8 cellular contexts compared by ENCODE assay signal in the genomic region with DNA sequence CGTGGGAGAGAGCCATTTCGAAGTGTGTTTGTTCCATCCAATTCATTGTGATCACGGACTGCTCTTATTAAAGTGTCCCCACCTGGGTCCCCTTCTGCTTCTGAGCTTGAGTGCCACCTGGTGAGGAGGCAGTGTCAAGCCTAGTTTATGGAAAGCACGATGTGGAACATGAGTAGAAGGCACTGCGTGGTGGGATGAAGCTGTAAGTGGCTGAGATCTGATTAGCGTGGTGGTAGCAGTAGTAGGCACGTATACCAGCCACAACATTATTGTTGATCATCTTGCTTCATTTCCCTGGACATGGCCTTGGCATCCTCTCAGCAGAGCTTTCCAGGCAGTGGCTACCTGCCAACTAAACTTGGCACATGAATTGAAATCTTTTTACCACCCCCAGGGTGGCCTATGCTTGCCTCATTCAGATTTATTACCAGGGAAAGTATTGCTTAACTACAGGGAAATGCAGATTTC. TPM values are rescaled to one million over a fixed set of nuclear protein-coding genes. Genes with fewer than 3 reads are reported as not detected.
DNase-seq lines count a peak whose midpoint lies in the region; ATAC-seq and TF ChIP-seq lines count a peak whose summit lies in the region.

No MANE protein-coding gene starts in this region.

- H3K4me1 ChIP-seq in heart right ventricle (peaks cover 0 to 36% (median 11%) of the 10 kb centered on the region in 9 donors), aorta (ENCODE audit: control insufficient read depth in 1 of 2, insufficient read depth in 2 of 2, low read length in 2 of 2) (no peaks in the 10 kb centered on the region)

- H3K36me3 ChIP-seq in heart right ventricle (peaks cover 0 to 14% (median 0%) of the 10 kb centered on the region in 9 donors), aorta (ENCODE audit: control insufficient read depth in 1 of 2, insufficient read depth in 2 of 2, low read length in 1 of 2) (no peaks in the 10 kb centered on the region)

- DNase-seq in NK-92 treated with Interleukin-12 subunit alpha and Interleukin-12 subunit beta, amount 100 ng/mL, for 24 hours (lab: John Stamatoyannopoulos, UW), result peak; percentile 19
- DNase-seq in NK-92 (lab: John Stamatoyannopoulos, UW; ENCODE audit: unreplicated experiment) (no peak), RPMI7951 (ENCODE audit: low read depth) (peak; percentile 50), heart right ventricle (peak; percentile 16 to 26), aorta (no peak), HK-2 (ENCODE audit: unreplicated experiment) (no peak), T-helper 9 cell (no peak)

- H3K27me3 ChIP-seq in heart right ventricle, result no peaks in the 10 kb centered on the region
- H3K27me3 ChIP-seq in aorta (ENCODE audit: control insufficient read depth in 1 of 2, insufficient read depth in 2 of 2, low read length in 1 of 2), result no peaks in the 10 kb centered on the region

- intact Hi-C loops in heart right ventricle (cut with DNase I), result loop anchor here in 1 of 10 donors (5.0 kb wide), 1 partner anchor 45 kb away; a partner anchor contains a TSS
- intact Hi-C loops in aorta (cut with DNase I), result no loop called here

- 37 to 54% methylated on average over 7 of the region's 7 CpGs for WGBS in heart right ventricle, 2 donors
- 28 to 31% methylated on average over 7 of the region's 7 CpGs for WGBS in aorta, 2 donors

- ATAC-seq in HG03064 (IDR thresholded peaks at IDR 0.05; ENCODE audit: low read depth, unreplicated experiment), result peak; percentile 57
- ATAC-seq in heart right ventricle, result peak; percentile 64 to 92 (median 88)
- peak; percentile 59 for ATAC-seq in aorta (ENCODE audit: low FRiP score)

- H3K27ac ChIP-seq in heart right ventricle (peak overlapping the region in 5 of 10 donors; percentile 14 to 44 (median 41)), aorta (ENCODE audit: low read depth in 1 of 2, low read length in 2 of 2) (no peak overlapping the region)

- TF ChIP-seq CTCF in heart right ventricle (IDR thresholded peaks at IDR 0.05), result peak in 3 of 9 donors; percentile 23 to 26 (median 26)

- H3K9me3 ChIP-seq in heart right ventricle (no peaks in the 10 kb centered on the region), aorta (ENCODE audit: control insufficient read depth, low read length) (no peaks in the 10 kb centered on the region)

- H3K4me3 ChIP-seq in heart right ventricle (no peak overlapping the region), aorta (ENCODE audit: low read length in 2 of 2) (no peak overlapping the region)

RNA-seq across cellular contexts. Expression of a gene that starts 46.4 kb away (rescaled TPM):
- 24.5 and 25.5 TPM in 2 replicates for total RNA-seq in RPMI7951 (2014; rRNA removed; shearing (Covaris generic))
- total RNA-seq in heart right ventricle (10 to 100 TPM; 34.2 to 82.6 (median 52.8) TPM), aorta (1 to 10 TPM; 5.1 to 7.5 TPM)
- polyA plus RNA-seq in heart right ventricle (10 to 100 TPM; 22.2 to 24.2 TPM), aorta (1 to 10 TPM in 1 of 2 donors, under 1 TPM in 1; 0.90 to 8.9 TPM)

Comparison
In these comparisons a context has a peak if more than half of its experiments do, and no peak if none do; other contexts are left out.
1. DNase-seq: peak in NK-92 treated with Interleukin-12 subunit alpha and Interleukin-12 subunit beta, amount 100 ng/mL, for 24 hours (single experiment), RPMI7951 (single experiment) and heart right ventricle (2 of 2); none in NK-92 (single experiment), aorta (0 of 2), HK-2 (single experiment) and T-helper 9 cell (single experiment).
2. Peak in every context shown above with its lines, with median percentiles within 50 percentile points of each other: ATAC-seq.